Comparison of ENCODE assay signal across 1 cellular context in genomic region chr11:36447947-36448346, GRCh38.
TF ChIP-seq lines count a peak whose summit lies in the region.

No MANE protein-coding gene starts in this region.

TF ChIP-seq in IMR-90, 13 proteins besides CTCF, POLR2A, EP300 and RAD21:
- TF ChIP-seq ELK1 (IDR thresholded peaks at IDR 0.05; ENCODE audit: borderline replicate concordance, low read depth, low read length) (no peak), SMC3 (IDR thresholded peaks at IDR 0.05; ENCODE audit: low read depth, low read length) (no peak), CHD1 (IDR thresholded peaks at IDR 0.05; ENCODE audit: low read depth, low read length) (no peak), USF2 (IDR thresholded peaks at IDR 0.05; ENCODE audit: low read depth, low read length) (no peak), MAFK (IDR thresholded peaks at IDR 0.05; ENCODE audit: low read depth, low read length) (no peak), RCOR1 (IDR thresholded peaks at IDR 0.05; ENCODE audit: insufficient replicate concordance, low read length) (no peak), NFE2L2 (IDR thresholded peaks at IDR 0.05; ENCODE audit: low read depth, low read length) (no peak), MAZ (IDR thresholded peaks at IDR 0.05; ENCODE audit: borderline replicate concordance, low read depth, low read length) (no peak), CEBPB (IDR thresholded peaks at IDR 0.05; ENCODE audit: low read depth, low read length) (no peak), BHLHE40 (IDR thresholded peaks at IDR 0.05; ENCODE audit: low read depth, low read length) (no peak), RFX5 (IDR thresholded peaks at IDR 0.05; ENCODE audit: low read depth, low read length) (no peak), FOS (IDR thresholded peaks at IDR 0.05; ENCODE audit: low read depth, low read length) (no peak), MXI1 (IDR thresholded peaks at IDR 0.05; ENCODE audit: borderline replicate concordance, low read depth, low read length) (no peak)
